Comparison of ENCODE assay signal across 35 cellular contexts in genomic region chr2:48756289-48756688, GRCh38. TPM values are rescaled to one million over a fixed set of nuclear protein-coding genes. Genes with fewer than 3 reads are reported as not detected.
DNase-seq lines count a peak whose midpoint lies in the region; ATAC-seq and TF ChIP-seq lines count a peak whose summit lies in the region.
"Had no signal": no experiment of that assay in that cellular context is flagged by ENCODE, and none has a peak within 500 bp of the region (broad histone marks: within the 10 kb centered on the region; RNA-seq: fewer than 3 reads in every experiment).

No MANE protein-coding gene starts in this region.

- TF ChIP-seq POLR2A in esophagus muscularis mucosa (IDR thresholded peaks at IDR 0.05; ENCODE audit: low read depth) (no peak), body of pancreas (IDR thresholded peaks at IDR 0.05) (no peak)

- H3K36me3 ChIP-seq in esophagus muscularis mucosa, result no peaks in the 10 kb centered on the region
- H3K36me3 ChIP-seq in body of pancreas (replicated peaks in 1 of 2; ENCODE audit: insufficient read depth in 1 of 2, low read depth in 2 of 2), result no peaks in the 10 kb centered on the region
- H3K36me3 ChIP-seq in H7 (replicated peaks; ENCODE audit: control insufficient read depth, insufficient read depth, low read length), result no peaks in the 10 kb centered on the region
- H3K36me3 ChIP-seq: BE2C, breast epithelium, gastroesophageal sphincter, pancreas, SJCRH30 had no signal

- intact Hi-C loops in esophagus muscularis mucosa (cut with DNase I), result no loop called here
- intact Hi-C loops in body of pancreas (cut with DNase I), result no loop called here

- peaks cover 5 to 33% (median 19%) of the 10 kb centered on the region in 4 donors for H3K4me1 ChIP-seq in esophagus muscularis mucosa
- peaks cover 4% of the 10 kb centered on the region for H3K4me1 ChIP-seq in body of pancreas
- H3K4me1 ChIP-seq: BE2C, breast epithelium, pancreas, SJCRH30 had no signal

- DNase-seq in esophagus muscularis mucosa (ENCODE audit: extremely low spot score) (peak; percentile 8), body of pancreas (no peak), H7 (no peak)
- no peak for DNase-seq in stimulated activated CD8-positive, alpha-beta memory T cell treated with anti-CD3 and anti-CD28 coated beads, Interleukin-4, amount 100 ng/mL, for 48 hours
- DNase-seq: ACHN; activated CD4-positive, alpha-beta T cell treated with anti-CD3 and anti-CD28 coated beads for 36 hours; activated CD8-positive, alpha-beta T cell treated with anti-CD3 and anti-CD28 coated beads, Interleukin-2, amount 10 ng/mL, durations not matched to agents 7 days and 5 days; amniotic stem cell; BE2C; DMS 273 treated with DMSO at 0.1 percent for 48 hours; GOT3; HFFc6; NCI-H1092 treated with DMSO at 0.1 percent for 48 hours; NCI-H187; NCI-H2171; pancreas; SJCRH30; stimulated activated CD4-positive, alpha-beta T cell treated with anti-CD3 and anti-CD28 coated beads, Interleukin-15, amount 100 ng/mL, for 24 hours; T-helper 9 cell; trophoblast cell had no signal

- no peak overlapping the region for H3K27ac ChIP-seq in esophagus muscularis mucosa (replicated peaks in 1 of 4)
- H3K27ac ChIP-seq in body of pancreas, result no peak overlapping the region
- H3K27ac ChIP-seq: breast epithelium, hepatocyte, pancreas, SJCRH30 had no signal

- no peak for TF ChIP-seq EP300 in esophagus muscularis mucosa (IDR thresholded peaks at IDR 0.05)

- H3K9me3 ChIP-seq in esophagus muscularis mucosa (no peaks in the 10 kb centered on the region), body of pancreas (no peaks in the 10 kb centered on the region)
- H3K9me3 ChIP-seq: BE2C, breast epithelium, gastroesophageal sphincter, pancreas, SJCRH30 had no signal

- no peak overlapping the region for H3K4me3 ChIP-seq in esophagus muscularis mucosa
- H3K4me3 ChIP-seq in body of pancreas, result no peak overlapping the region
- H3K4me3 ChIP-seq in H7 (ENCODE audit: insufficient read depth, low read depth, low read length), result no peak overlapping the region
- H3K4me3 ChIP-seq: K562, pancreas, SJCRH30 had no signal

- WGBS in esophagus muscularis mucosa, result 72% methylated on average over 3 of the region's 3 CpGs
- 31 to 48% methylated on average over 3 of the region's 3 CpGs for WGBS in body of pancreas, 2 donors

- H3K27me3 ChIP-seq in esophagus muscularis mucosa (peaks cover 0 to 8% (median 0%) of the 10 kb centered on the region in 4 donors), body of pancreas (no peaks in the 10 kb centered on the region), H7 (ENCODE audit: control insufficient read depth, insufficient read depth, low read length) (peaks cover 15% of the 10 kb centered on the region)
- H3K27me3 ChIP-seq: BE2C, pancreas, SJCRH30 had no signal

- TF ChIP-seq CTCF in esophagus muscularis mucosa (IDR thresholded peaks at IDR 0.05), result no peak
- TF ChIP-seq CTCF in body of pancreas (IDR thresholded peaks at IDR 0.05), result no peak

- ATAC-seq in GM18868 (IDR thresholded peaks at IDR 0.05; ENCODE audit: unreplicated experiment), result peak; percentile 66
- peak; percentile 54 for ATAC-seq in GM21447 (IDR thresholded peaks at IDR 0.05; ENCODE audit: unreplicated experiment)
- ATAC-seq in HG03108 (IDR thresholded peaks at IDR 0.05; ENCODE audit: unreplicated experiment), result peak; percentile 56
- ATAC-seq in body of pancreas, result no peak
- no peak for ATAC-seq in GM19328 (IDR thresholded peaks at IDR 0.05; ENCODE audit: unreplicated experiment)
- ATAC-seq: activated CD4-positive, alpha-beta T cell treated with anti-CD3 and anti-CD28 coated beads for 36 hours; activated CD8-positive, alpha-beta T cell treated with anti-CD3 and anti-CD28 coated beads, Interleukin-2, amount 10 ng/mL, durations not matched to agents 7 days and 5 days; stimulated activated memory B cell treated with anti-CD40 and anti-IgM and Interleukin-4, amounts not matched to agents 10 μg/mL and 1 μg/mL and 100 μg/mL, for 72 hours had no signal

RNA-seq across cellular contexts. Expression of gene LHCGR, which starts 0.8 kb away (rescaled TPM):
- 1 to 10 TPM in 3 of 4 donors, under 1 TPM in 1; 0.65 to 4.6 (median 2.8) TPM for total RNA-seq in esophagus muscularis mucosa
- not detected for total RNA-seq in body of pancreas
- 0.22 TPM in 1 of 2 replicates, not detected in the other for total RNA-seq in H7 (2014; rRNA removed; shearing (Covaris generic))
- total RNA-seq: activated CD4-positive, alpha-beta T cell treated with anti-CD3 and anti-CD28 coated beads for 36 hours; activated CD8-positive, alpha-beta T cell treated with anti-CD3 and anti-CD28 coated beads, Interleukin-2, amount 10 ng/mL, durations not matched to agents 7 days and 5 days; chondrocyte; hepatocyte; HFFc6; K562; lung microvascular endothelial cell; mononuclear cell; natural killer cell treated with Interleukin-12 subunit alpha and Interleukin-12 subunit beta and Interleukin-15 and Interleukin-18, amount 100 ng/mL, for 72 hours; pancreas; renal cortical epithelial cell; RPMI7951; SJCRH30 had no signal

Comparison
In these comparisons a context has a peak if more than half of its experiments do, and no peak if none do; other contexts are left out.
1. ATAC-seq: peak in GM18868 (single experiment), GM21447 (single experiment) and HG03108 (single experiment); none in body of pancreas (single experiment) and GM19328 (single experiment).